1 cellular context compared by ENCODE assay signal in the genomic region with DNA sequence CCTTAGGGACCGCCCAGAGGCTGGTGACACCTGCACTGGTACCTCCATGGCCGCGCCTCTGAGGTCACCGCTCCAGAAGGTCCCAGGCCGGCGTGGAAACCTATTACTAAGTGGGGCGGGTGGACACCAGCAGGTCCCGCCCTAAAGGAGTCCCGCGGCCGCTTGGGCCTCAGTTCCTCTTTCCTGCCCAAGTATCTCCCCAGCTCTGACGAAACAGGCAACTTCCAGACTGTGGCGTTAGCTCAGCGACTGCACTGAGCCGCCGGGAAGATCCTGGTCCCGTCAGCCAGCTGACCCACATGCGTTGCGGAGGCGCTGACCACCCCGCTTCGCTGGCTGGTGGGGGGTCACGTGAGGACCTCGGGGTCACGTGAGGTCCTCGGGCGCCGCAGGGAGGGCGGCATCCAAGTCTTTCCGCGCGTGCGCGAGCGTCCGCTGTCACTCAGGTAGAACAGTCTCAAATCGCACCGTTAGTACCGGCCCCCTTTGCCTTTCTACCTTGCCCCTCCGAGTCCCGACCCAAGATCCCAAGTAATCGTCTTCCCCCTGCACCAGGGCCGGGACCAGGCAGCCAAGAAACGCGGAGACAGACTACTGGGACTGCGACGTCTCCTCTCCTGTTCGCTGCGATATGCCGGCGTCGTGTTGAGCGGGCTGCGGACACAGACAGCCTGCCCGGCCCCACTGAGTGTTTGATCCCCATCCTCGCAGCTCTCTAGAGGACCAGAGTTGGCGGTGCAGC.
A peak's percentile ranks its signal among the peaks of the same experiment; 100 is the strongest.
TF ChIP-seq lines count a peak whose summit lies in the region.

No MANE protein-coding gene starts in this region.

TF ChIP-seq in HepG2, 621 proteins besides CTCF, POLR2A, EP300 and RAD21 (continued from another document and continues in another):
- TF ChIP-seq RFX5 (IDR thresholded peaks at IDR 0.05; ENCODE audit: low read depth, low read length): no peak
- TF ChIP-seq ZFP41 (CRISPR knock-in tag; IDR thresholded peaks at IDR 0.05; ENCODE audit: borderline replicate concordance): no peak
- no peak for TF ChIP-seq ZSCAN22 (CRISPR knock-in tag; IDR thresholded peaks at IDR 0.05)
- TF ChIP-seq ZNF382 (CRISPR knock-in tag; IDR thresholded peaks at IDR 0.05; ENCODE audit: borderline replicate concordance): no peak
- TF ChIP-seq, protein P1, sequence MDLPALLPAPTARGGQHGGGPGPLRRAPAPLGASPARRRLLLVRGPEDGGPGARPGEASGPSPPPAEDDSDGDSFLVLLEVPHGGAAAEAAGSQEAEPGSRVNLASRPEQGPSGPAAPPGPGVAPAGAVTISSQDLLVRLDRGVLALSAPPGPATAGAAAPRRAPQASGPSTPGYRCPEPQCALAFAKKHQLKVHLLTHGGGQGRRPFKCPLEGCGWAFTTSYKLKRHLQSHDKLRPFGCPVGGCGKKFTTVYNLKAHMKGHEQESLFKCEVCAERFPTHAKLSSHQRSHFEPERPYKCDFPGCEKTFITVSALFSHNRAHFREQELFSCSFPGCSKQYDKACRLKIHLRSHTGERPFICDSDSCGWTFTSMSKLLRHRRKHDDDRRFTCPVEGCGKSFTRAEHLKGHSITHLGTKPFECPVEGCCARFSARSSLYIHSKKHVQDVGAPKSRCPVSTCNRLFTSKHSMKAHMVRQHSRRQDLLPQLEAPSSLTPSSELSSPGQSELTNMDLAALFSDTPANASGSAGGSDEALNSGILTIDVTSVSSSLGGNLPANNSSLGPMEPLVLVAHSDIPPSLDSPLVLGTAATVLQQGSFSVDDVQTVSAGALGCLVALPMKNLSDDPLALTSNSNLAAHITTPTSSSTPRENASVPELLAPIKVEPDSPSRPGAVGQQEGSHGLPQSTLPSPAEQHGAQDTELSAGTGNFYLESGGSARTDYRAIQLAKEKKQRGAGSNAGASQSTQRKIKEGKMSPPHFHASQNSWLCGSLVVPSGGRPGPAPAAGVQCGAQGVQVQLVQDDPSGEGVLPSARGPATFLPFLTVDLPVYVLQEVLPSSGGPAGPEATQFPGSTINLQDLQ (CRISPR knock-in tag; IDR thresholded peaks at IDR 0.05): no peak
- TF ChIP-seq RBFOX2 (IDR thresholded peaks at IDR 0.05; ENCODE audit: low read depth, low read length): peak; percentile 81
- no peak for TF ChIP-seq ZFP37 (CRISPR knock-in tag; IDR thresholded peaks at IDR 0.05; ENCODE audit: borderline replicate concordance)
- TF ChIP-seq FLYWCH1 (CRISPR knock-in tag; IDR thresholded peaks at IDR 0.05): no peak
- TF ChIP-seq TAF1 (CRISPR knock-in tag; IDR thresholded peaks at IDR 0.05): peak; percentile 65
- no peak for TF ChIP-seq PRPF4 (IDR thresholded peaks at IDR 0.05; ENCODE audit: low read depth, low read length, poor library complexity, severe bottlenecking)
- TF ChIP-seq FOSL2 (CRISPR knock-in tag; IDR thresholded peaks at IDR 0.05): no peak
- peak; percentile 39; the same call in 1 of the 2 replicates for TF ChIP-seq PRMT3 (CRISPR knock-in tag; IDR thresholded peaks at IDR 0.05; ENCODE audit: borderline replicate concordance, low read depth)
- TF ChIP-seq ZNF383 (CRISPR knock-in tag; IDR thresholded peaks at IDR 0.05; ENCODE audit: borderline replicate concordance): no peak
- peak; percentile 74 for TF ChIP-seq SALL1 (CRISPR knock-in tag; IDR thresholded peaks at IDR 0.05)
- TF ChIP-seq, protein P2, sequence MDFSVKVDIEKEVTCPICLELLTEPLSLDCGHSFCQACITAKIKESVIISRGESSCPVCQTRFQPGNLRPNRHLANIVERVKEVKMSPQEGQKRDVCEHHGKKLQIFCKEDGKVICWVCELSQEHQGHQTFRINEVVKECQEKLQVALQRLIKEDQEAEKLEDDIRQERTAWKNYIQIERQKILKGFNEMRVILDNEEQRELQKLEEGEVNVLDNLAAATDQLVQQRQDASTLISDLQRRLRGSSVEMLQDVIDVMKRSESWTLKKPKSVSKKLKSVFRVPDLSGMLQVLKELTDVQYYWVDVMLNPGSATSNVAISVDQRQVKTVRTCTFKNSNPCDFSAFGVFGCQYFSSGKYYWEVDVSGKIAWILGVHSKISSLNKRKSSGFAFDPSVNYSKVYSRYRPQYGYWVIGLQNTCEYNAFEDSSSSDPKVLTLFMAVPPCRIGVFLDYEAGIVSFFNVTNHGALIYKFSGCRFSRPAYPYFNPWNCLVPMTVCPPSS (IDR thresholded peaks at IDR 0.05): no peak
- TF ChIP-seq FOXP1 (IDR thresholded peaks at IDR 0.05): no peak
- no peak for TF ChIP-seq FOXP1 (CRISPR knock-in tag; IDR thresholded peaks at IDR 0.05)
- no peak for TF ChIP-seq ZMAT3 (CRISPR knock-in tag; conservative IDR thresholded peaks at IDR 0.05)
- TF ChIP-seq RFXANK (CRISPR knock-in tag; IDR thresholded peaks at IDR 0.05): no peak
- TF ChIP-seq ATM (IDR thresholded peaks at IDR 0.05; ENCODE audit: borderline replicate concordance): no peak
- TF ChIP-seq ARID2 (CRISPR knock-in tag; IDR thresholded peaks at IDR 0.05; ENCODE audit: borderline replicate concordance): no peak
- no peak for TF ChIP-seq SNRNP70 (IDR thresholded peaks at IDR 0.05; ENCODE audit: low read depth, low read length)
- TF ChIP-seq, protein P3, sequence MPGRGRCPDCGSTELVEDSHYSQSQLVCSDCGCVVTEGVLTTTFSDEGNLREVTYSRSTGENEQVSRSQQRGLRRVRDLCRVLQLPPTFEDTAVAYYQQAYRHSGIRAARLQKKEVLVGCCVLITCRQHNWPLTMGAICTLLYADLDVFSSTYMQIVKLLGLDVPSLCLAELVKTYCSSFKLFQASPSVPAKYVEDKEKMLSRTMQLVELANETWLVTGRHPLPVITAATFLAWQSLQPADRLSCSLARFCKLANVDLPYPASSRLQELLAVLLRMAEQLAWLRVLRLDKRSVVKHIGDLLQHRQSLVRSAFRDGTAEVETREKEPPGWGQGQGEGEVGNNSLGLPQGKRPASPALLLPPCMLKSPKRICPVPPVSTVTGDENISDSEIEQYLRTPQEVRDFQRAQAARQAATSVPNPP (CRISPR knock-in tag; IDR thresholded peaks at IDR 0.05): no peak
- TF ChIP-seq, protein P4, sequence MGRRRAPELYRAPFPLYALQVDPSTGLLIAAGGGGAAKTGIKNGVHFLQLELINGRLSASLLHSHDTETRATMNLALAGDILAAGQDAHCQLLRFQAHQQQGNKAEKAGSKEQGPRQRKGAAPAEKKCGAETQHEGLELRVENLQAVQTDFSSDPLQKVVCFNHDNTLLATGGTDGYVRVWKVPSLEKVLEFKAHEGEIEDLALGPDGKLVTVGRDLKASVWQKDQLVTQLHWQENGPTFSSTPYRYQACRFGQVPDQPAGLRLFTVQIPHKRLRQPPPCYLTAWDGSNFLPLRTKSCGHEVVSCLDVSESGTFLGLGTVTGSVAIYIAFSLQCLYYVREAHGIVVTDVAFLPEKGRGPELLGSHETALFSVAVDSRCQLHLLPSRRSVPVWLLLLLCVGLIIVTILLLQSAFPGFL (CRISPR knock-in tag; IDR thresholded peaks at IDR 0.05): no peak
- TF ChIP-seq NFYC (CRISPR knock-in tag; IDR thresholded peaks at IDR 0.05): 0 out of 2 replicates have a peak, but pooled peaks have one; percentile 19
- TF ChIP-seq ZNF33B (CRISPR knock-in tag; IDR thresholded peaks at IDR 0.05): no peak
- no peak for TF ChIP-seq ZNF510 (CRISPR knock-in tag; IDR thresholded peaks at IDR 0.05; ENCODE audit: low read depth)
- TF ChIP-seq, protein P5, sequence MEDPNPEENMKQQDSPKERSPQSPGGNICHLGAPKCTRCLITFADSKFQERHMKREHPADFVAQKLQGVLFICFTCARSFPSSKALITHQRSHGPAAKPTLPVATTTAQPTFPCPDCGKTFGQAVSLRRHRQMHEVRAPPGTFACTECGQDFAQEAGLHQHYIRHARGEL (CRISPR knock-in tag; IDR thresholded peaks at IDR 0.05): no peak
- TF ChIP-seq, protein P6, sequence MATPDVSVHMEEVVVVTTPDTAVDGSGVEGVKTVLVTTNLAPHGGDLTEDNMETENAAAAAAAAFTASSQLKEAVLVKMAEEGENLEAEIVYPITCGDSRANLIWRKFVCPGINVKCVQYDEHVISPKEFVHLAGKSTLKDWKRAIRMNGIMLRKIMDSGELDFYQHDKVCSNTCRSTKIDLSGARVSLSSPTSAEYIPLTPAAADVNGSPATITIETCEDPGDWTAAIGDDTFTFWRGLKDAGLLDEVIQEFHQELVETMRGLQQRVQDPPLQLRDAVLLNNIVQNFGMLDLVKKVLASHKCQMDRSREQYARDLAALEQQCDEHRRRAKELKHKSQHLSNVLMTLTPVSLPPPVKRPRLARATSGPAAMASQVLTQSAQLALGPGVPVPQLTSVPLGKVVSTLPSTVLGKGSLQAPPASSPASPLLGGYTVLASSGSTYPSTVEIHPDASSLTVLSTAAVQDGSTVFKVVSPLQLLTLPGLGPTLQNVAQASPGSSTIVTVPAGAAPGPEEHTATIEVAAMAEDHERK (CRISPR knock-in tag; IDR thresholded peaks at IDR 0.05; ENCODE audit: low read depth): no peak
- no peak for TF ChIP-seq RFXAP (CRISPR knock-in tag; IDR thresholded peaks at IDR 0.05; ENCODE audit: borderline replicate concordance)
- TF ChIP-seq, protein P7, sequence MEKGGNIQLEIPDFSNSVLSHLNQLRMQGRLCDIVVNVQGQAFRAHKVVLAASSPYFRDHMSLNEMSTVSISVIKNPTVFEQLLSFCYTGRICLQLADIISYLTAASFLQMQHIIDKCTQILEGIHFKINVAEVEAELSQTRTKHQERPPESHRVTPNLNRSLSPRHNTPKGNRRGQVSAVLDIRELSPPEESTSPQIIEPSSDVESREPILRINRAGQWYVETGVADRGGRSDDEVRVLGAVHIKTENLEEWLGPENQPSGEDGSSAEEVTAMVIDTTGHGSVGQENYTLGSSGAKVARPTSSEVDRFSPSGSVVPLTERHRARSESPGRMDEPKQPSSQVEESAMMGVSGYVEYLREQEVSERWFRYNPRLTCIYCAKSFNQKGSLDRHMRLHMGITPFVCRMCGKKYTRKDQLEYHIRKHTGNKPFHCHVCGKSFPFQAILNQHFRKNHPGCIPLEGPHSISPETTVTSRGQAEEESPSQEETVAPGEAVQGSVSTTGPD (CRISPR knock-in tag; IDR thresholded peaks at IDR 0.05): no peak
- TF ChIP-seq, protein P8, sequence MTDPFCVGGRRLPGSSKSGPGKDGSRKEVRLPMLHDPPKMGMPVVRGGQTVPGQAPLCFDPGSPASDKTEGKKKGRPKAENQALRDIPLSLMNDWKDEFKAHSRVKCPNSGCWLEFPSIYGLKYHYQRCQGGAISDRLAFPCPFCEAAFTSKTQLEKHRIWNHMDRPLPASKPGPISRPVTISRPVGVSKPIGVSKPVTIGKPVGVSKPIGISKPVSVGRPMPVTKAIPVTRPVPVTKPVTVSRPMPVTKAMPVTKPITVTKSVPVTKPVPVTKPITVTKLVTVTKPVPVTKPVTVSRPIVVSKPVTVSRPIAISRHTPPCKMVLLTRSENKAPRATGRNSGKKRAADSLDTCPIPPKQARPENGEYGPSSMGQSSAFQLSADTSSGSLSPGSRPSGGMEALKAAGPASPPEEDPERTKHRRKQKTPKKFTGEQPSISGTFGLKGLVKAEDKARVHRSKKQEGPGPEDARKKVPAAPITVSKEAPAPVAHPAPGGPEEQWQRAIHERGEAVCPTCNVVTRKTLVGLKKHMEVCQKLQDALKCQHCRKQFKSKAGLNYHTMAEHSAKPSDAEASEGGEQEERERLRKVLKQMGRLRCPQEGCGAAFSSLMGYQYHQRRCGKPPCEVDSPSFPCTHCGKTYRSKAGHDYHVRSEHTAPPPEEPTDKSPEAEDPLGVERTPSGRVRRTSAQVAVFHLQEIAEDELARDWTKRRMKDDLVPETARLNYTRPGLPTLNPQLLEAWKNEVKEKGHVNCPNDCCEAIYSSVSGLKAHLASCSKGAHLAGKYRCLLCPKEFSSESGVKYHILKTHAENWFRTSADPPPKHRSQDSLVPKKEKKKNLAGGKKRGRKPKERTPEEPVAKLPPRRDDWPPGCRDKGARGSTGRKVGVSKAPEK (CRISPR knock-in tag; IDR thresholded peaks at IDR 0.05; ENCODE audit: borderline replicate concordance): no peak
- TF ChIP-seq CHD2 (IDR thresholded peaks at IDR 0.05; ENCODE audit: low read depth, low read length): no peak
- TF ChIP-seq, protein P9, sequence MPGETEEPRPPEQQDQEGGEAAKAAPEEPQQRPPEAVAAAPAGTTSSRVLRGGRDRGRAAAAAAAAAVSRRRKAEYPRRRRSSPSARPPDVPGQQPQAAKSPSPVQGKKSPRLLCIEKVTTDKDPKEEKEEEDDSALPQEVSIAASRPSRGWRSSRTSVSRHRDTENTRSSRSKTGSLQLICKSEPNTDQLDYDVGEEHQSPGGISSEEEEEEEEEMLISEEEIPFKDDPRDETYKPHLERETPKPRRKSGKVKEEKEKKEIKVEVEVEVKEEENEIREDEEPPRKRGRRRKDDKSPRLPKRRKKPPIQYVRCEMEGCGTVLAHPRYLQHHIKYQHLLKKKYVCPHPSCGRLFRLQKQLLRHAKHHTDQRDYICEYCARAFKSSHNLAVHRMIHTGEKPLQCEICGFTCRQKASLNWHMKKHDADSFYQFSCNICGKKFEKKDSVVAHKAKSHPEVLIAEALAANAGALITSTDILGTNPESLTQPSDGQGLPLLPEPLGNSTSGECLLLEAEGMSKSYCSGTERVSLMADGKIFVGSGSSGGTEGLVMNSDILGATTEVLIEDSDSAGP (CRISPR knock-in tag; IDR thresholded peaks at IDR 0.05; ENCODE audit: borderline replicate concordance): peak; percentile 60; the same call in 1 of the 2 replicates
- peak; percentile 53; the same call in 1 of the 2 replicates for TF ChIP-seq KLF12 (CRISPR knock-in tag; IDR thresholded peaks at IDR 0.05; ENCODE audit: borderline replicate concordance)
- TF ChIP-seq ZNF337 (CRISPR knock-in tag; IDR thresholded peaks at IDR 0.05; ENCODE audit: borderline replicate concordance, low read depth): no peak
- TF ChIP-seq, protein P10, sequence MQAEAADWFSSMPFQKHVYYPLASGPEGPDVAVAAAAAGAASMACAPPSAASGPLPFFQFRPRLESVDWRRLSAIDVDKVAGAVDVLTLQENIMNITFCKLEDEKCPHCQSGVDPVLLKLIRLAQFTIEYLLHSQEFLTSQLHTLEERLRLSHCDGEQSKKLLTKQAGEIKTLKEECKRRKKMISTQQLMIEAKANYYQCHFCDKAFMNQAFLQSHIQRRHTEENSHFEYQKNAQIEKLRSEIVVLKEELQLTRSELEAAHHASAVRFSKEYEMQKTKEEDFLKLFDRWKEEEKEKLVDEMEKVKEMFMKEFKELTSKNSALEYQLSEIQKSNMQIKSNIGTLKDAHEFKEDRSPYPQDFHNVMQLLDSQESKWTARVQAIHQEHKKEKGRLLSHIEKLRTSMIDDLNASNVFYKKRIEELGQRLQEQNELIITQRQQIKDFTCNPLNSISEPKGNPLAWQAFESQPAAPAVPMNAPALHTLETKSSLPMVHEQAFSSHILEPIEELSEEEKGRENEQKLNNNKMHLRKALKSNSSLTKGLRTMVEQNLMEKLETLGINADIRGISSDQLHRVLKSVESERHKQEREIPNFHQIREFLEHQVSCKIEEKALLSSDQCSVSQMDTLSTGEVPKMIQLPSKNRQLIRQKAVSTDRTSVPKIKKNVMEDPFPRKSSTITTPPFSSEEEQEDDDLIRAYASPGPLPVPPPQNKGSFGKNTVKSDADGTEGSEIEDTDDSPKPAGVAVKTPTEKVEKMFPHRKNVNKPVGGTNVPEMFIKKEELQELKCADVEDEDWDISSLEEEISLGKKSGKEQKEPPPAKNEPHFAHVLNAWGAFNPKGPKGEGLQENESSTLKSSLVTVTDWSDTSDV (CRISPR knock-in tag; IDR thresholded peaks at IDR 0.05): no peak
- TF ChIP-seq, protein P11, sequence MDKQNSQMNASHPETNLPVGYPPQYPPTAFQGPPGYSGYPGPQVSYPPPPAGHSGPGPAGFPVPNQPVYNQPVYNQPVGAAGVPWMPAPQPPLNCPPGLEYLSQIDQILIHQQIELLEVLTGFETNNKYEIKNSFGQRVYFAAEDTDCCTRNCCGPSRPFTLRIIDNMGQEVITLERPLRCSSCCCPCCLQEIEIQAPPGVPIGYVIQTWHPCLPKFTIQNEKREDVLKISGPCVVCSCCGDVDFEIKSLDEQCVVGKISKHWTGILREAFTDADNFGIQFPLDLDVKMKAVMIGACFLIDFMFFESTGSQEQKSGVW (CRISPR knock-in tag; IDR thresholded peaks at IDR 0.05; ENCODE audit: borderline replicate concordance): no peak
- TF ChIP-seq FOXM1 (CRISPR knock-in tag; IDR thresholded peaks at IDR 0.05): no peak
- TF ChIP-seq GABPB1 (CRISPR knock-in tag; IDR thresholded peaks at IDR 0.05): peak; percentile 61; the same call in 1 of the 2 replicates
- no peak for TF ChIP-seq CCAR2 (optimal IDR thresholded peaks at IDR 0.05; ENCODE audit: low read depth, low read length)
- no peak for TF ChIP-seq SP2 (CRISPR knock-in tag; IDR thresholded peaks at IDR 0.05)
- TF ChIP-seq ATRX (CRISPR knock-in tag; IDR thresholded peaks at IDR 0.05; ENCODE audit: borderline replicate concordance): no peak
